Comparison of ENCODE assay signal across 10 cellular contexts in genomic region chr3:138941259-138941885, GRCh38. TPM values are rescaled to one million over a fixed set of nuclear protein-coding genes. Genes with fewer than 3 reads are reported as not detected.
DNase-seq lines count a peak whose midpoint lies in the region; ATAC-seq and TF ChIP-seq lines count a peak whose summit lies in the region.
"Had no signal": no experiment of that assay in that cellular context is flagged by ENCODE, and none has a peak within 500 bp of the region (broad histone marks: within the 10 kb centered on the region; RNA-seq: fewer than 3 reads in every experiment).

No MANE protein-coding gene starts in this region.

- TF ChIP-seq CTCF in GM12865 (IDR thresholded peaks at IDR 0.05; ENCODE audit: insufficient read depth, low read depth, low read length, missing control alignments) (peak; percentile 60), Panc1 (IDR thresholded peaks at IDR 0.05) (peak; percentile 92), fibroblast of the aortic adventitia (IDR thresholded peaks at IDR 0.05; ENCODE audit: insufficient read depth, low read length) (peak; percentile 62)

- H3K4me3 Mint-ChIP-seq in T-cell: peak overlapping the region in 1 of 3 donors; percentile 34
- H3K4me3 Mint-ChIP-seq: stimulated activated naive CD8-positive, alpha-beta T cell treated with anti-CD3 and anti-CD28 coated beads, Interleukin-15, Interleukin-2, amounts not matched to agents 100 ng/mL and 50 ng/mL, for 24 hours had no signal

- POLR2A ChIA-PET in Panc1 (lab: Charles Lee) (no interaction called here), T-cell (lab: Charles Lee) (no interaction called here)

- H3K27me3 Mint-ChIP-seq in T-cell: peaks cover 69 to 89% of the 10 kb centered on the region in 2 donors

- ATAC-seq in Panc1: peak; percentile 55; the same call in 1 of the 2 replicates
- no peak for ATAC-seq in HG03565 (IDR thresholded peaks at IDR 0.05; ENCODE audit: unreplicated experiment)
- no peak for ATAC-seq in GM18517 (IDR thresholded peaks at IDR 0.05; ENCODE audit: unreplicated experiment)
- no peak for ATAC-seq in T-cell (replicated peaks in 1 of 4)

- H3K4me3 ChIP-seq in GM12865 (ENCODE audit: low read depth, low read length): no peak overlapping the region
- no peak overlapping the region for H3K4me3 ChIP-seq in Panc1 (ENCODE audit: low read depth in 2 of 2, low read length in 2 of 2)
- no peak overlapping the region for H3K4me3 ChIP-seq in fibroblast of the aortic adventitia (ENCODE audit: low read depth, low read length)

- H3K9me3 Mint-ChIP-seq in T-cell: no peaks in the 10 kb centered on the region
- H3K9me3 Mint-ChIP-seq: stimulated activated naive CD8-positive, alpha-beta T cell treated with anti-CD3 and anti-CD28 coated beads, Interleukin-15, Interleukin-2, amounts not matched to agents 100 ng/mL and 50 ng/mL, for 24 hours had no signal

- in situ Hi-C loops in Panc1 (cut with HindIII; ENCODE audit: low pct_unique_long_range_greater_than_20kb, low sequenced_read_pairs): no loop called here

- H3K27ac ChIP-seq in Panc1 (ENCODE audit: low read length): no peak overlapping the region; the same call in 1 of the 2 replicates

- H3K27me3 ChIP-seq in Panc1 (ENCODE audit: control insufficient read depth, insufficient read depth, low read length): no peaks in the 10 kb centered on the region

- peak overlapping the region in 1 of 2 donors; percentile 19 for H3K27ac Mint-ChIP-seq in T-cell
- H3K27ac Mint-ChIP-seq: stimulated activated naive CD8-positive, alpha-beta T cell treated with anti-CD3 and anti-CD28 coated beads, Interleukin-15, Interleukin-2, amounts not matched to agents 100 ng/mL and 50 ng/mL, for 24 hours had no signal

- H3K4me1 Mint-ChIP-seq in T-cell: peaks cover 47 to 60% (median 51%) of the 10 kb centered on the region in 3 donors

- H3K36me3 Mint-ChIP-seq in T-cell: no peaks in the 10 kb centered on the region
- H3K36me3 Mint-ChIP-seq: IgD-negative memory B cell had no signal

- intact Hi-C loops in Panc1 (cut with micrococcal nuclease; ENCODE audit: unreplicated experiment): loop anchor here (1.0 to 5.0 kb wide), 2 partner anchors 36 to 388 kb away; no protein-coding TSS in a partner anchor

- peak; percentile 27 to 44 for DNase-seq in AML-193 (lab: John Stamatoyannopoulos, UW)
- DNase-seq in GM12865 (ENCODE audit: low read depth): peak; percentile 43
- DNase-seq in Panc1 (ENCODE audit: low read depth, low spot score): no peak
- DNase-seq in fibroblast of the aortic adventitia (ENCODE audit: low read depth): peak; percentile 30
- no peak for DNase-seq in NCI-H2196 treated with DMSO at 0.1 percent for 48 hours (lab: John Stamatoyannopoulos, UW; ENCODE audit: unreplicated experiment)
- DNase-seq in T-cell: no peak

- CTCF ChIA-PET in Panc1 (lab: Charles Lee) (interaction anchor here (0.7 kb wide), 1 partner anchor 372 kb away, joined by 4 read pairs; no protein-coding TSS in a partner anchor), T-cell (lab: Charles Lee) (interaction anchor here in 1 of 2 donors (1.0 kb wide), 1 partner anchor 18 kb away, joined by 3 read pairs; no protein-coding TSS in a partner anchor)

- peaks cover 34% of the 10 kb centered on the region for H3K4me1 ChIP-seq in Panc1 (ENCODE audit: control insufficient read depth, insufficient read depth, low read length)

- no TSS peak for BruUV-seq in Panc1 (replicated peaks; lab: Mats Ljungman, UMichigan)

- no peaks in the 10 kb centered on the region for H3K9me3 ChIP-seq in Panc1 (ENCODE audit: control insufficient read depth, insufficient read depth, low read depth, low read length)

- H3K36me3 ChIP-seq in Panc1 (ENCODE audit: control insufficient read depth, insufficient read depth, low read length): no peaks in the 10 kb centered on the region

RNA-seq across cellular contexts. Expression of gene FOXL2, which starts 5.6 kb away (rescaled TPM):
- total RNA-seq in Panc1 (2021; ENCODE audit: unreplicated experiment) (12.7 TPM), fibroblast of the aortic adventitia (ENCODE audit: low replicate concordance) (under 0.01 TPM in 1 of 2 replicates, not detected in the other), T-cell (not detected)
- polyA plus RNA-seq in Panc1 (2012; ENCODE audit: insufficient read length): 12.0 TPM
- polyA plus RNA-seq: IgD-negative memory B cell had no signal

RNA-seq across cellular contexts. Expression of gene FOXL2NB, which starts 5.6 kb away (rescaled TPM):
- total RNA-seq in Panc1 (2021; ENCODE audit: unreplicated experiment) (11.4 TPM), fibroblast of the aortic adventitia (ENCODE audit: low replicate concordance) (not detected in 2 replicates), T-cell (under 1 TPM in 1 of 5 donors, not detected in 4; 0.06 TPM)
- 5.2 TPM for polyA plus RNA-seq in Panc1 (2012; ENCODE audit: insufficient read length)
- polyA plus RNA-seq: IgD-negative memory B cell had no signal

Comparison
In these comparisons a context has a peak if more than half of its experiments do, and no peak if none do; other contexts are left out.
1. DNase-seq: peak in AML-193 (2 of 2), GM12865 (single experiment) and fibroblast of the aortic adventitia (single experiment); none in Panc1 (single experiment), NCI-H2196 treated with DMSO at 0.1 percent for 48 hours (single experiment) and T-cell (0 of 34).
2. RNA of gene FOXL2, which starts 5.6 kb away (total RNA-seq): 12.7 TPM in Panc1 (single experiment); not detected in T-cell and under 0.01 TPM in fibroblast of the aortic adventitia; every median in the first group is over 10 times any median in the second.
3. RNA of gene FOXL2NB, which starts 5.6 kb away (total RNA-seq): 11.4 TPM in Panc1 (single experiment); not detected in fibroblast of the aortic adventitia and 0.06 TPM in T-cell; every median in the first group is over 10 times any median in the second.
4. Peak in every context shown above with its lines, with median percentiles within 50 percentile points of each other: CTCF ChIP-seq.